ENCODE assay signal across 1 cellular context in genomic region chrX:46375831-46376230, GRCh38.
TF ChIP-seq lines count a peak whose summit lies in the region.

No MANE protein-coding gene starts in this region.

TF ChIP-seq in A549, 52 proteins besides CTCF, POLR2A, EP300 and RAD21 (continued from another document):
- TF ChIP-seq BCL3 (IDR thresholded peaks at IDR 0.05) (0 out of 3 replicates have a peak, but pooled peaks have one; percentile 7), JUNB (IDR thresholded peaks at IDR 0.05) (peak; percentile 66; the same call in 1 of the 2 replicates)
